12 cellular contexts compared by ENCODE assay signal in the genomic region with DNA sequence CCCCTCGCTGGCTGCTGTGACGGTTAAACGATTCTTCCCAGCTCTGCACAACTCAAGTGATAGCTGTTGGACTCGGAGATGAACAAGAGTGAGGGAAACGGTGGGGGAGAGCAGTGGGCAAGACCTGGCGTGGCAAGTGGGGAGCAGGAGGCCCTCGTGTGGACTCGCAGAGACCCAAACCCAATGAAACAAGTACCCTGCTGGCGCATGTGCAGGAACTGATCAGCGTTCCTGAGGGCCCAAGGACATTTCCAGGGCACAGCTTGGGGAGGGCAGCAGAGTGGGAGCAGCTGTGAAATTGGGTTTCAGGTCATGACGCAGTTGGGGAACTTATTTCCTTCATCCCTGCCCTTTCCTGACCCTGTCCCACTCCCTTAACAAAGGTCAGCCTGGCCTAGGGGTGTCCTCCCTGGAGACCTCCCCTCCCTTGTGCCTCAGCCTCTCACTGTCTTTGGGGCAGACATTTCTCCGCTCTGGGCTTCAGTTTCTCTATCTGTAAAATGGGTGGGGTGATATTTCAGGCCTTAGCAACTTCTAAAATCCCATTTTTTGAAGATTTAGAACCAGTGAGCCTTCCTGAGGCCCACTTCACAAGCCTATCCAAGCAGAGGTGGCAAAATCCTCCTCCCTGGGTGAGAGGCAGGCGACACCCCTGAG. TPM values are rescaled to one million over a fixed set of nuclear protein-coding genes. Genes with fewer than 3 reads are reported as not detected.
A peak's percentile ranks its signal among the peaks of the same experiment; 100 is the strongest.
DNase-seq lines count a peak whose midpoint lies in the region; ATAC-seq and TF ChIP-seq lines count a peak whose summit lies in the region.
"Had no signal": no experiment of that assay in that cellular context is flagged by ENCODE, and none has a peak within 500 bp of the region (broad histone marks: within the 10 kb centered on the region; RNA-seq: fewer than 3 reads in every experiment).

No MANE protein-coding gene starts in this region.

- H3K36me3 Mint-ChIP-seq in progenitor cell of endocrine pancreas (ENCODE audit: insufficient read depth), result no peaks in the 10 kb centered on the region

- H3K4me3 ChIP-seq in heart left ventricle (no peak overlapping the region), iPS-15b (ENCODE audit: low read depth, low read length) (no peak overlapping the region)

- 83 to 88% (median 84%) methylated on average over 13 of the region's 13 CpGs for WGBS in heart left ventricle, 4 donors

- H3K36me3 ChIP-seq in heart left ventricle, result no peaks in the 10 kb centered on the region
- H3K36me3 ChIP-seq in iPS-15b (ENCODE audit: control insufficient read depth, insufficient read depth, low read length), result peaks cover 4% of the 10 kb centered on the region

- peaks cover 0 to 87% (median 67%) of the 10 kb centered on the region in 12 donors for H3K4me1 ChIP-seq in heart left ventricle
- peaks cover 18% of the 10 kb centered on the region for H3K4me1 ChIP-seq in iPS-15b (ENCODE audit: control insufficient read depth, insufficient read depth, low read length)

- no peaks in the 10 kb centered on the region for H3K9me3 Mint-ChIP-seq in progenitor cell of endocrine pancreas (ENCODE audit: low read depth)

- peaks cover 62% of the 10 kb centered on the region for H3K4me1 Mint-ChIP-seq in progenitor cell of endocrine pancreas (ENCODE audit: low read depth)

- H3K27ac Mint-ChIP-seq in progenitor cell of endocrine pancreas, result peak overlapping the region; percentile 73
- H3K27ac Mint-ChIP-seq: activated naive CD8-positive, alpha-beta T cell had no signal

- H3K9me3 ChIP-seq in heart left ventricle, result no peaks in the 10 kb centered on the region
- H3K9me3 ChIP-seq in iPS-15b (ENCODE audit: control insufficient read depth, insufficient read depth, low read length), result no peaks in the 10 kb centered on the region

- no peak overlapping the region for H3K4me3 Mint-ChIP-seq in progenitor cell of endocrine pancreas (ENCODE audit: low read depth)
- H3K4me3 Mint-ChIP-seq: activated naive CD8-positive, alpha-beta T cell had no signal

- peak overlapping the region; percentile 32 for H3K9ac ChIP-seq in iPS-15b (ENCODE audit: low read depth, low read length)

- intact Hi-C loops in heart left ventricle (cut with DNase I), result no loop called here
- intact Hi-C loops in left cardiac atrium (cut with DNase I), result no loop called here

- H3K27me3 ChIP-seq in heart left ventricle, result no peaks in the 10 kb centered on the region
- no peaks in the 10 kb centered on the region for H3K27me3 ChIP-seq in iPS-15b (ENCODE audit: control insufficient read depth, insufficient read depth, low read length)

- DNase-seq in heart left ventricle (no peak), left cardiac atrium (no peak), progenitor cell of endocrine pancreas (ENCODE audit: low spot score, unreplicated experiment) (no peak), NCI-H1105 (lab: John Stamatoyannopoulos, UW) (no peak), mucosa of gallbladder (ENCODE audit: low spot score) (no peak), T-helper 2 cell (no peak)
- DNase-seq: activated CD4-positive, alpha-beta T cell treated with anti-CD3 and anti-CD28 coated beads for 48 hours; NCI-H1105 treated with DMSO at 0.1 percent for 48 hours; NCI-H774 had no signal

- TF ChIP-seq POLR2A in heart left ventricle (IDR thresholded peaks at IDR 0.05), result no peak

- TF ChIP-seq CTCF in heart left ventricle (IDR thresholded peaks at IDR 0.05) (no peak), progenitor cell of endocrine pancreas (IDR thresholded peaks at IDR 0.05; ENCODE audit: unreplicated experiment) (no peak)

- ATAC-seq in heart left ventricle (no peak), left cardiac atrium (no peak), HG03521 (IDR thresholded peaks at IDR 0.05; ENCODE audit: unreplicated experiment) (no peak)

- no peaks in the 10 kb centered on the region for H3K27me3 Mint-ChIP-seq in progenitor cell of endocrine pancreas
- H3K27me3 Mint-ChIP-seq: activated naive CD8-positive, alpha-beta T cell had no signal

- H3K27ac ChIP-seq in heart left ventricle, result peak overlapping the region; percentile 74 to 94 (median 80)

RNA-seq across cellular contexts. Expression of gene ECE1, which starts 27.9 kb away (rescaled TPM):
- total RNA-seq in heart left ventricle, result 100 to 1,000 TPM in 1 of 9 donors, 10 to 100 TPM in 8; 37.3 to 140 (median 59.4) TPM
- 10 to 100 TPM; 38.4 to 61.3 TPM for polyA plus RNA-seq in heart left ventricle
- 100 to 1,000 TPM in 1 of 2 donors, 10 to 100 TPM in 1; 66.2 to 138 TPM for total RNA-seq in left cardiac atrium
- 200 and 217 TPM in 2 replicates for total RNA-seq in progenitor cell of endocrine pancreas
- total RNA-seq in mucosa of gallbladder, result 140 TPM
